Comparison of ENCODE assay signal across 15 cellular contexts in the genomic region with DNA sequence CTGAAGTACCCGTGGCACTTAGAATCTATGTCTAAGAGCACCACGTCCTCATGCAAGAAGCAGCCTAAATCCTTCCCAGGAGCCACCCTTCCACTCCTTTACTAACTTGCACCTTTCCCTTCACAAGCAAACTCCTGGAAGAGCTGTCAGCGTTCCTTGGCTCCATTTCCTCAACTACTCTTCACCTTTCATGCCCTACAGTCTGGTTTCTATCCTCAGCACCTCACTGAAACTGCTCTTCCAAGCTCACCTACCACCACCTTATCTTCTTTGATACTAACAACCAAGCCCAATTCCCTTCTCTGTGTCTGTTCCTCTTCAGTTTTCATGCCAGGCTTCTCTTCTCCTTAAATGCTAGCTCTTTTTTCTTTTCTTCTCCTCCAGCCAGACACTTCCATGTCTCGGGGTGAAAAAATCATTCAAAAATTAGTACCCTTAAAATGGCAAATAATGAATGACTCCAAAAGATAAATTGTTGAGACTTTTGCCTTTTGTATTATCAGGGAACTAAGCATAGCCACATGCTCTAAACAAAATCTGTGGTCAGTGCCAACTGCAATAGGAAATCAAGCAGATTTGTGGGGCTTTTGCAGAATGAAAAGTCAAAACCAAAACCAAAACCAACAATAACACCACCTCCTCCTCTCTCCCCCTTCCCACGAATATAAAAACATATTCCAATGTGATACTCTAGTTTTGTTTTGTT.
DNase-seq lines count a peak whose midpoint lies in the region; ATAC-seq and TF ChIP-seq lines count a peak whose summit lies in the region.
"Had no signal": no experiment of that assay in that cellular context is flagged by ENCODE, and none has a peak within 500 bp of the region (broad histone marks: within the 10 kb centered on the region; RNA-seq: fewer than 3 reads in every experiment).

No MANE protein-coding gene starts in this region.

- ATAC-seq in activated naive CD4-positive, alpha-beta T cell treated with anti-CD3 and anti-CD28 coated beads, Interleukin-2, amount 50 U/mL, for 72 hours: no peak
- ATAC-seq in HG02610 (IDR thresholded peaks at IDR 0.05; ENCODE audit: unreplicated experiment): peak; percentile 57
- ATAC-seq in natural killer cell: peak in 2 of 3 donors; percentile 26 to 72
- ATAC-seq in GM23338: no peak
- ATAC-seq in HG03442 (IDR thresholded peaks at IDR 0.05; ENCODE audit: unreplicated experiment): no peak
- ATAC-seq: A549, gastroesophageal sphincter had no signal

- H3K4me2 ChIP-seq in GM23338: no peak overlapping the region
- H3K4me2 ChIP-seq: A549, SK-N-SH had no signal

- H3K36me3 ChIP-seq in GM23338 (ENCODE audit: insufficient read depth): no peaks in the 10 kb centered on the region
- H3K36me3 ChIP-seq: gastroesophageal sphincter, MG63, thoracic aorta had no signal

- no peak overlapping the region for H3K27ac ChIP-seq in GM23338 (ENCODE audit: low read depth)
- H3K27ac ChIP-seq: A549, thoracic aorta had no signal

- no peaks in the 10 kb centered on the region for H4K20me1 ChIP-seq in GM23338 (replicated peaks; ENCODE audit: insufficient read depth)

- intact Hi-C loops in natural killer cell (cut with micrococcal nuclease): no loop called here

- peaks cover 6% of the 10 kb centered on the region for H3K9me3 Mint-ChIP-seq in activated naive CD4-positive, alpha-beta T cell treated with anti-CD3 and anti-CD28 coated beads, Interleukin-2, amount 50 U/mL, for 24 hours
- peaks cover 4 to 5% of the 10 kb centered on the region in 2 donors for H3K9me3 Mint-ChIP-seq in activated naive CD4-positive, alpha-beta T cell treated with anti-CD3 and anti-CD28 coated beads, Interleukin-2, amount 50 U/mL, for 72 hours
- H3K9me3 Mint-ChIP-seq in natural killer cell: peaks cover 2% of the 10 kb centered on the region in 2 donors
- H3K9me3 Mint-ChIP-seq in GM23338: no peaks in the 10 kb centered on the region; the same call in 2 of the 3 replicates

- TF ChIP-seq CTCF in natural killer cell (IDR thresholded peaks at IDR 0.05) (no peak), GM23338 (conservative IDR thresholded peaks at IDR 0.05; ENCODE audit: low read depth in 2 of 2) (no peak)

- H3K4me1 Mint-ChIP-seq in activated naive CD4-positive, alpha-beta T cell treated with anti-CD3 and anti-CD28 coated beads, Interleukin-2, amount 50 U/mL, for 24 hours: peaks cover 6% of the 10 kb centered on the region
- H3K4me1 Mint-ChIP-seq in natural killer cell (peaks cover 14 to 15% of the 10 kb centered on the region in 2 donors), GM23338 (no peaks in the 10 kb centered on the region)
- H3K4me1 Mint-ChIP-seq: mesothelial cell of epicardium had no signal

- H3K27ac Mint-ChIP-seq in activated naive CD4-positive, alpha-beta T cell treated with anti-CD3 and anti-CD28 coated beads, Interleukin-2, amount 50 U/mL, for 24 hours: peak overlapping the region; percentile 1
- H3K27ac Mint-ChIP-seq in activated naive CD4-positive, alpha-beta T cell treated with anti-CD3 and anti-CD28 coated beads, Interleukin-2, amount 50 U/mL, for 72 hours: no peak overlapping the region
- H3K27ac Mint-ChIP-seq in natural killer cell (peak overlapping the region in 1 of 2 donors; percentile 56), GM23338 (no peak overlapping the region)
- H3K27ac Mint-ChIP-seq: mesothelial cell of epicardium had no signal

- no peaks in the 10 kb centered on the region for H3K27me3 ChIP-seq in GM23338 (ENCODE audit: insufficient read depth)
- H3K27me3 ChIP-seq: gastroesophageal sphincter, MG63 had no signal

- H2AFZ ChIP-seq in GM23338: no peak overlapping the region

- no peaks in the 10 kb centered on the region for H3K9me2 ChIP-seq in GM23338 (ENCODE audit: insufficient read depth)
- H3K9me2 ChIP-seq: SK-N-SH had no signal

- no peaks in the 10 kb centered on the region for H3F3A ChIP-seq in GM23338 (replicated peaks; ENCODE audit: low read depth)

- H3K4me1 ChIP-seq in GM23338 (ENCODE audit: insufficient read depth): no peaks in the 10 kb centered on the region
- H3K4me1 ChIP-seq: A549 had no signal

- no peak overlapping the region for H3K4me3 ChIP-seq in GM23338
- H3K4me3 ChIP-seq: A549, gastroesophageal sphincter, MG63, thoracic aorta had no signal

- DNase-seq in activated naive CD4-positive, alpha-beta T cell treated with anti-CD3 and anti-CD28 coated beads, Interleukin-2, amount 50 U/mL, for 72 hours (ENCODE audit: low spot score in 2 of 2): no peak
- DNase-seq in OCI-M1 (lab: John Stamatoyannopoulos, UW) (peak; percentile 19), natural killer cell (no peak), GM23338 (ENCODE audit: low spot score) (no peak)
- no peak for DNase-seq in stimulated activated CD4-positive, alpha-beta T cell treated with anti-CD3 and anti-CD28 coated beads, Interleukin-15, amount 100 ng/mL, for 24 hours
- DNase-seq: activated naive CD4-positive, alpha-beta T cell treated with Interleukin-2 at 50 U/mL for 16 hours; MG63; SK-N-SH had no signal

- peaks cover 1% of the 10 kb centered on the region for H3K27me3 Mint-ChIP-seq in activated naive CD4-positive, alpha-beta T cell treated with anti-CD3 and anti-CD28 coated beads, Interleukin-2, amount 50 U/mL, for 24 hours
- H3K27me3 Mint-ChIP-seq in natural killer cell (ENCODE audit: low read depth in 2 of 2): no peaks in the 10 kb centered on the region
- peaks cover 3% of the 10 kb centered on the region for H3K27me3 Mint-ChIP-seq in GM23338 (ENCODE audit: insufficient read depth, low read depth, poor library complexity)

- H3K4me3 Mint-ChIP-seq in activated naive CD4-positive, alpha-beta T cell treated with anti-CD3 and anti-CD28 coated beads, Interleukin-2, amount 50 U/mL, for 24 hours: no peak overlapping the region
- H3K4me3 Mint-ChIP-seq in natural killer cell (no peak overlapping the region), GM23338 (no peak overlapping the region)
- H3K4me3 Mint-ChIP-seq: mesothelial cell of epicardium had no signal

- peaks cover 2% of the 10 kb centered on the region for H3K36me3 Mint-ChIP-seq in activated naive CD4-positive, alpha-beta T cell treated with anti-CD3 and anti-CD28 coated beads, Interleukin-2, amount 50 U/mL, for 24 hours
- no peaks in the 10 kb centered on the region for H3K36me3 Mint-ChIP-seq in activated naive CD4-positive, alpha-beta T cell treated with anti-CD3 and anti-CD28 coated beads, Interleukin-2, amount 50 U/mL, for 72 hours
- H3K36me3 Mint-ChIP-seq in natural killer cell (no peaks in the 10 kb centered on the region), GM23338 (ENCODE audit: low read depth) (no peaks in the 10 kb centered on the region)
- H3K36me3 Mint-ChIP-seq: mesothelial cell of epicardium had no signal

- H3K79me2 ChIP-seq in GM23338 (replicated peaks; ENCODE audit: insufficient read depth): no peaks in the 10 kb centered on the region

TF ChIP-seq in GM23338, 12 proteins besides CTCF, POLR2A, EP300 and RAD21 (continues in another document):
- TF ChIP-seq EZH2phosphoT487 (IDR thresholded peaks at IDR 0.05; ENCODE audit: unreplicated experiment) (no peak), EZH2 (IDR thresholded peaks at IDR 0.05; ENCODE audit: low read depth, unreplicated experiment) (no peak), JUNB (IDR thresholded peaks at IDR 0.05; ENCODE audit: unreplicated experiment) (no peak), NANOG (IDR thresholded peaks at IDR 0.05; ENCODE audit: borderline replicate concordance) (no peak), CREB1 (CRISPR knock-in tag; IDR thresholded peaks at IDR 0.05; ENCODE audit: low read depth) (no peak), POLR2AphosphoS5 (IDR thresholded peaks at IDR 0.05; ENCODE audit: low read depth) (no peak), STAT1 (IDR thresholded peaks at IDR 0.05; ENCODE audit: unreplicated experiment) (no peak)

Comparison
In these comparisons a context has a peak if more than half of its experiments do, and no peak if none do; other contexts are left out.
1. ATAC-seq: peak in HG02610 (single experiment) and natural killer cell (2 of 3); none in activated naive CD4-positive, alpha-beta T cell treated with anti-CD3 and anti-CD28 coated beads, Interleukin-2, amount 50 U/mL, for 72 hours (0 of 2), GM23338 (single experiment) and HG03442 (single experiment).